ENCODE assay signal across 8 cellular contexts in genomic region chr7:23570592-23571200, GRCh38. TPM values are rescaled to one million over a fixed set of nuclear protein-coding genes. Genes with fewer than 3 reads are reported as not detected.
DNase-seq lines count a peak whose midpoint lies in the region; ATAC-seq and TF ChIP-seq lines count a peak whose summit lies in the region.

No MANE protein-coding gene starts in this region.

- H3K27ac ChIP-seq in coronary artery (no peak overlapping the region), right lobe of liver (no peak overlapping the region)

- H3K9me3 ChIP-seq in right lobe of liver = no peaks in the 10 kb centered on the region

- no peaks in the 10 kb centered on the region for H3K4me1 ChIP-seq in right lobe of liver

- intact Hi-C loops in right lobe of liver (cut with DNase I) = loop anchor here (10.0 kb wide), 1 partner anchor 134 kb away; no protein-coding TSS in a partner anchor

- TF ChIP-seq POLR2A in right lobe of liver (IDR thresholded peaks at IDR 0.05) = no peak

- DNase-seq in AG09309 (ENCODE audit: low read depth) = peak; percentile 38
- DNase-seq in NCI-H510A treated with DMSO at 0.1 percent for 48 hours (lab: John Stamatoyannopoulos, UW) = peak; percentile 86
- DNase-seq in activated CD4-positive, alpha-beta T cell treated with anti-CD3 and anti-CD28 coated beads for 4 hours = peak; percentile 48 to 66
- DNase-seq in coronary artery (ENCODE audit: low spot score) = no peak
- peak; percentile 70 to 74 (median 71) for DNase-seq in right lobe of liver
- peak; percentile 35 to 65 (median 46) for DNase-seq in stimulated activated CD4-positive, alpha-beta T cell treated with anti-CD3 and anti-CD28 coated beads, TNF-alpha, amount 100 ng/mL, for 48 hours (ENCODE audit: low read depth in 3 of 3)

- peak; percentile 89 for TF ChIP-seq CTCF in AG09309 (IDR thresholded peaks at IDR 0.05; ENCODE audit: control insufficient read depth, insufficient read depth, low read depth, low read length, missing control alignments)
- TF ChIP-seq CTCF in coronary artery (IDR thresholded peaks at IDR 0.05) = peak; percentile 54
- peak; percentile 85 to 97 (median 90) for TF ChIP-seq CTCF in right lobe of liver (IDR thresholded peaks at IDR 0.05)

- no peaks in the 10 kb centered on the region for H3K36me3 ChIP-seq in right lobe of liver

- WGBS in right lobe of liver (ENCODE audit: insufficient coverage, low coverage, low lambda C conversion rate, missing lambda C conversion rate) = 12% methylated on average over 4 of the region's 5 CpGs

- ATAC-seq in GM18870 (IDR thresholded peaks at IDR 0.05; ENCODE audit: unreplicated experiment) (peak; percentile 81), HG03280 (IDR thresholded peaks at IDR 0.05; ENCODE audit: unreplicated experiment) (peak; percentile 85), right lobe of liver (peak; percentile 99 to 100 (median 100))

- H3K4me3 ChIP-seq in AG09309 (ENCODE audit: control insufficient read depth, low read depth, low read length) (no peak overlapping the region), coronary artery (peak overlapping the region; percentile 18), right lobe of liver (no peak overlapping the region)

- H3K27me3 ChIP-seq in right lobe of liver = no peaks in the 10 kb centered on the region

RNA-seq across cellular contexts. Expression of gene CCDC126, which starts 26.5 kb away (rescaled TPM):
- total RNA-seq in right lobe of liver = 1 to 10 TPM; 5.9 to 9.8 (median 6.2) TPM

RNA-seq across cellular contexts. Expression of gene TRA2A, which starts 38.9 kb away (rescaled TPM):
- 10 to 100 TPM; 11.1 to 34.9 (median 24.7) TPM for total RNA-seq in right lobe of liver
